ENCODE assay signal across 23 cellular contexts in genomic region chr14:68075382-68076029, GRCh38.
DNase-seq lines count a peak whose midpoint lies in the region; TF ChIP-seq lines count a peak whose summit lies in the region.
"Had no signal": no experiment of that assay in that cellular context is flagged by ENCODE, and none has a peak within 500 bp of the region (broad histone marks: within the 10 kb centered on the region; RNA-seq: fewer than 3 reads in every experiment).

No MANE protein-coding gene starts in this region.

- H4K20me1 ChIP-seq in neural progenitor cell (ENCODE audit: low read depth), result no peaks in the 10 kb centered on the region

- no peak overlapping the region for H3K9ac ChIP-seq in endodermal cell (ENCODE audit: extremely low read depth, low read length, poor library complexity, severe bottlenecking)
- no peak overlapping the region for H3K9ac ChIP-seq in neural progenitor cell
- H3K9ac ChIP-seq: parathyroid adenoma had no signal

- no peak overlapping the region for H3K4me3 Mint-ChIP-seq in endodermal cell
- no peak overlapping the region for H3K4me3 Mint-ChIP-seq in neural progenitor cell
- H3K4me3 Mint-ChIP-seq: CD14-positive monocyte; stimulated activated effector memory CD8-positive, alpha-beta T cell treated with anti-CD3 and anti-CD28 coated beads, Interleukin-12 subunit alpha, Interleukin-12 subunit beta, amount 100 ng/mL, for 72 hours; T-helper 17 cell had no signal

- H3K27ac Mint-ChIP-seq in endodermal cell, result peak overlapping the region; percentile 64
- peak overlapping the region; percentile 67 for H3K27ac Mint-ChIP-seq in neural progenitor cell
- H3K27ac Mint-ChIP-seq: stimulated activated effector memory CD8-positive, alpha-beta T cell treated with anti-CD3 and anti-CD28 coated beads, Interleukin-12 subunit alpha, Interleukin-12 subunit beta, amount 100 ng/mL, for 72 hours; T-helper 17 cell had no signal

- peak; percentile 41 for DNase-seq in ELF-1 (ENCODE audit: low read depth, low spot score)
- DNase-seq in NCI-H345 (lab: John Stamatoyannopoulos, UW), result peak; percentile 54
- peak; percentile 49 for DNase-seq in endodermal cell
- DNase-seq in neural progenitor cell (ENCODE audit: low spot score), result peak; percentile 56
- DNase-seq in HUDEP-2 (lab: John Stamatoyannopoulos, UW; ENCODE audit: unreplicated experiment in 76 of 76), result no peak
- DNase-seq in GM19238 (ENCODE audit: insufficient read length, low spot score), result no peak
- DNase-seq in activated T-cell treated with anti-CD3 and anti-CD28 coated beads for 4 hours, result no peak
- no peak for DNase-seq in ureter (ENCODE audit: low spot score)
- DNase-seq: activated CD4-positive, alpha-beta T cell treated with anti-CD3 and anti-CD28 coated beads, Interleukin-2, amount 50 U/mL, for 4 hours; activated CD8-positive, alpha-beta memory T cell treated with anti-CD3 and anti-CD28 coated beads, Interleukin-2, amount 50 U/mL, for 48 hours; activated effector memory CD4-positive, alpha-beta T cell treated with Interleukin-2 at 50 U/mL for 16 hours; cortex of kidney; DMS 273 treated with DMSO at 0.1 percent for 48 hours; GDM1; Kasumi-1; NCI-H1092 treated with DMSO at 0.1 percent for 48 hours; T-helper 17 cell; testis; WERI-Rb-1 had no signal

- H3K4me3 ChIP-seq in endodermal cell (ENCODE audit: low read length), result no peak overlapping the region
- no peak overlapping the region for H3K4me3 ChIP-seq in neural progenitor cell
- H3K4me3 ChIP-seq: lung, testis had no signal

- H2AFZ ChIP-seq in neural progenitor cell (replicated peaks), result peak overlapping the region; percentile 82
- H2AFZ ChIP-seq: parathyroid adenoma had no signal

- H3F3A ChIP-seq in neural progenitor cell (ENCODE audit: low read depth), result peaks cover 14% of the 10 kb centered on the region

- H3K4me2 ChIP-seq in neural progenitor cell, result peak overlapping the region; percentile 30

- H3K27ac ChIP-seq in endodermal cell (ENCODE audit: low read depth, low read length) (peak overlapping the region; percentile 81), neural progenitor cell (peak overlapping the region; percentile 22)
- H3K27ac ChIP-seq: parathyroid adenoma, testis, WERI-Rb-1 had no signal

- 81% methylated on average over 5 of the region's 5 CpGs; no CpG with 5 or more reads in 1 of the 2 experiments for WGBS in endodermal cell (ENCODE audit: insufficient coverage in 1 of 2, insufficient read length in 1 of 2), 2 experiments

- no peaks in the 10 kb centered on the region for H3K79me2 ChIP-seq in neural progenitor cell (ENCODE audit: low read depth)
- H3K79me2 ChIP-seq: parathyroid adenoma had no signal

- H3K9me3 ChIP-seq in endodermal cell (ENCODE audit: control insufficient read depth, low read length) (peaks cover 25% of the 10 kb centered on the region), neural progenitor cell (ENCODE audit: low read depth) (no peaks in the 10 kb centered on the region)
- H3K9me3 ChIP-seq: testis had no signal

- TF ChIP-seq CTCF in endodermal cell (conservative IDR thresholded peaks at IDR 0.05) (no peak), neural progenitor cell (IDR thresholded peaks at IDR 0.05) (no peak)

- no peaks in the 10 kb centered on the region for H3K4me1 ChIP-seq in endodermal cell (ENCODE audit: control insufficient read depth, insufficient read depth, low read length)
- peaks cover 20% of the 10 kb centered on the region for H3K4me1 ChIP-seq in neural progenitor cell
- H3K4me1 ChIP-seq: parathyroid adenoma, testis had no signal

- H3K4me1 Mint-ChIP-seq in endodermal cell (peaks cover 20% of the 10 kb centered on the region), neural progenitor cell (peaks cover 25% of the 10 kb centered on the region)
- H3K4me1 Mint-ChIP-seq: CD14-positive monocyte; stimulated activated effector memory CD8-positive, alpha-beta T cell treated with anti-CD3 and anti-CD28 coated beads, Interleukin-12 subunit alpha, Interleukin-12 subunit beta, amount 100 ng/mL, for 72 hours; T-helper 17 cell had no signal

- H3K36me3 Mint-ChIP-seq in endodermal cell (ENCODE audit: low read depth) (peaks cover 8% of the 10 kb centered on the region), neural progenitor cell (peaks cover 14% of the 10 kb centered on the region)
- H3K36me3 Mint-ChIP-seq: stimulated activated effector memory CD8-positive, alpha-beta T cell treated with anti-CD3 and anti-CD28 coated beads, Interleukin-12 subunit alpha, Interleukin-12 subunit beta, amount 100 ng/mL, for 72 hours had no signal

- H3K36me3 ChIP-seq in endodermal cell (ENCODE audit: control insufficient read depth, insufficient read depth, low read length) (no peaks in the 10 kb centered on the region), neural progenitor cell (no peaks in the 10 kb centered on the region)
- H3K36me3 ChIP-seq: WERI-Rb-1 had no signal

- H3K27me3 Mint-ChIP-seq in endodermal cell (ENCODE audit: insufficient read depth) (no peaks in the 10 kb centered on the region), neural progenitor cell (ENCODE audit: insufficient read depth, low read depth) (no peaks in the 10 kb centered on the region)
- H3K27me3 Mint-ChIP-seq: T-helper 17 cell had no signal

- H3K27me3 ChIP-seq in endodermal cell (ENCODE audit: control insufficient read depth, insufficient read depth, low read length, poor library complexity, severe bottlenecking) (no peaks in the 10 kb centered on the region), neural progenitor cell (no peaks in the 10 kb centered on the region)
- H3K27me3 ChIP-seq: testis had no signal

- H3K9me3 Mint-ChIP-seq in endodermal cell (peaks cover 25% of the 10 kb centered on the region), neural progenitor cell (peaks cover 30% of the 10 kb centered on the region)

Comparison
In these comparisons a context has a peak if more than half of its experiments do, and no peak if none do; other contexts are left out.
1. DNase-seq: peak in ELF-1 (single experiment), NCI-H345 (single experiment), endodermal cell (single experiment) and neural progenitor cell (single experiment); none in HUDEP-2 (0 of 76), GM19238 (single experiment), activated T-cell treated with anti-CD3 and anti-CD28 coated beads for 4 hours (single experiment) and ureter (single experiment).